ENCODE assay signal across 2 cellular contexts in genomic region chr16:10939649-10940206, GRCh38.
TF ChIP-seq lines count a peak whose summit lies in the region.

No MANE protein-coding gene starts in this region.

TF ChIP-seq in SK-N-SH, 30 proteins besides CTCF, POLR2A, EP300 and RAD21 (continued from another document):
- no peak for TF ChIP-seq SIN3A (IDR thresholded peaks at IDR 0.05; ENCODE audit: borderline replicate concordance, low read depth, low read length)
- no peak for TF ChIP-seq NFIC (IDR thresholded peaks at IDR 0.05; ENCODE audit: borderline replicate concordance)
- no peak for TF ChIP-seq FOXM1 (IDR thresholded peaks at IDR 0.05; ENCODE audit: low read depth)
- TF ChIP-seq, protein P1, sequence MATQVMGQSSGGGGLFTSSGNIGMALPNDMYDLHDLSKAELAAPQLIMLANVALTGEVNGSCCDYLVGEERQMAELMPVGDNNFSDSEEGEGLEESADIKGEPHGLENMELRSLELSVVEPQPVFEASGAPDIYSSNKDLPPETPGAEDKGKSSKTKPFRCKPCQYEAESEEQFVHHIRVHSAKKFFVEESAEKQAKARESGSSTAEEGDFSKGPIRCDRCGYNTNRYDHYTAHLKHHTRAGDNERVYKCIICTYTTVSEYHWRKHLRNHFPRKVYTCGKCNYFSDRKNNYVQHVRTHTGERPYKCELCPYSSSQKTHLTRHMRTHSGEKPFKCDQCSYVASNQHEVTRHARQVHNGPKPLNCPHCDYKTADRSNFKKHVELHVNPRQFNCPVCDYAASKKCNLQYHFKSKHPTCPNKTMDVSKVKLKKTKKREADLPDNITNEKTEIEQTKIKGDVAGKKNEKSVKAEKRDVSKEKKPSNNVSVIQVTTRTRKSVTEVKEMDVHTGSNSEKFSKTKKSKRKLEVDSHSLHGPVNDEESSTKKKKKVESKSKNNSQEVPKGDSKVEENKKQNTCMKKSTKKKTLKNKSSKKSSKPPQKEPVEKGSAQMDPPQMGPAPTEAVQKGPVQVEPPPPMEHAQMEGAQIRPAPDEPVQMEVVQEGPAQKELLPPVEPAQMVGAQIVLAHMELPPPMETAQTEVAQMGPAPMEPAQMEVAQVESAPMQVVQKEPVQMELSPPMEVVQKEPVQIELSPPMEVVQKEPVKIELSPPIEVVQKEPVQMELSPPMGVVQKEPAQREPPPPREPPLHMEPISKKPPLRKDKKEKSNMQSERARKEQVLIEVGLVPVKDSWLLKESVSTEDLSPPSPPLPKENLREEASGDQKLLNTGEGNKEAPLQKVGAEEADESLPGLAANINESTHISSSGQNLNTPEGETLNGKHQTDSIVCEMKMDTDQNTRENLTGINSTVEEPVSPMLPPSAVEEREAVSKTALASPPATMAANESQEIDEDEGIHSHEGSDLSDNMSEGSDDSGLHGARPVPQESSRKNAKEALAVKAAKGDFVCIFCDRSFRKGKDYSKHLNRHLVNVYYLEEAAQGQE (IDR thresholded peaks at IDR 0.05; ENCODE audit: low read depth, low read length), result no peak
- TF ChIP-seq TEAD4 (IDR thresholded peaks at IDR 0.05; ENCODE audit: borderline replicate concordance, insufficient read depth), result no peak
- TF ChIP-seq, protein P2, sequence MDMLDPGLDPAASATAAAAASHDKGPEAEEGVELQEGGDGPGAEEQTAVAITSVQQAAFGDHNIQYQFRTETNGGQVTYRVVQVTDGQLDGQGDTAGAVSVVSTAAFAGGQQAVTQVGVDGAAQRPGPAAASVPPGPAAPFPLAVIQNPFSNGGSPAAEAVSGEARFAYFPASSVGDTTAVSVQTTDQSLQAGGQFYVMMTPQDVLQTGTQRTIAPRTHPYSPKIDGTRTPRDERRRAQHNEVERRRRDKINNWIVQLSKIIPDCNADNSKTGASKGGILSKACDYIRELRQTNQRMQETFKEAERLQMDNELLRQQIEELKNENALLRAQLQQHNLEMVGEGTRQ (IDR thresholded peaks at IDR 0.05; ENCODE audit: borderline replicate concordance, low read depth, low read length), result no peak
- TF ChIP-seq YY1 (IDR thresholded peaks at IDR 0.05; ENCODE audit: low read depth), result no peak
- TF ChIP-seq PBX3 (IDR thresholded peaks at IDR 0.05), result no peak
- no peak for TF ChIP-seq TAF1 (IDR thresholded peaks at IDR 0.05; ENCODE audit: borderline replicate concordance, low read depth, low read length)
- TF ChIP-seq FOSL2 (IDR thresholded peaks at IDR 0.05; ENCODE audit: borderline replicate concordance, low read depth), result no peak
- no peak for TF ChIP-seq RXRA (IDR thresholded peaks at IDR 0.05; ENCODE audit: borderline replicate concordance, low read depth)

TF ChIP-seq in SK-N-SH treated with all-trans-retinoic acid at 6 μM for 48 hours, 23 proteins besides CTCF, POLR2A, EP300 and RAD21 (continued from another document):
- TF ChIP-seq ARNTL (CRISPR knock-in tag; IDR thresholded peaks at IDR 0.05; ENCODE audit: borderline replicate concordance, low read depth) (no peak), PPARA (CRISPR knock-in tag; IDR thresholded peaks at IDR 0.05; ENCODE audit: borderline replicate concordance) (no peak), OSR1 (CRISPR knock-in tag; IDR thresholded peaks at IDR 0.05) (no peak), CREB5 (CRISPR knock-in tag; IDR thresholded peaks at IDR 0.05; ENCODE audit: low read depth) (no peak), ZNF565 (CRISPR knock-in tag; conservative IDR thresholded peaks at IDR 0.05; ENCODE audit: low read depth) (no peak), SNAI2 (CRISPR knock-in tag; IDR thresholded peaks at IDR 0.05) (no peak), ESRRG (CRISPR knock-in tag; IDR thresholded peaks at IDR 0.05) (no peak), ISL1 (CRISPR knock-in tag; IDR thresholded peaks at IDR 0.05) (no peak), GLIS3 (CRISPR knock-in tag; IDR thresholded peaks at IDR 0.05) (no peak)
- TF ChIP-seq, protein P3, sequence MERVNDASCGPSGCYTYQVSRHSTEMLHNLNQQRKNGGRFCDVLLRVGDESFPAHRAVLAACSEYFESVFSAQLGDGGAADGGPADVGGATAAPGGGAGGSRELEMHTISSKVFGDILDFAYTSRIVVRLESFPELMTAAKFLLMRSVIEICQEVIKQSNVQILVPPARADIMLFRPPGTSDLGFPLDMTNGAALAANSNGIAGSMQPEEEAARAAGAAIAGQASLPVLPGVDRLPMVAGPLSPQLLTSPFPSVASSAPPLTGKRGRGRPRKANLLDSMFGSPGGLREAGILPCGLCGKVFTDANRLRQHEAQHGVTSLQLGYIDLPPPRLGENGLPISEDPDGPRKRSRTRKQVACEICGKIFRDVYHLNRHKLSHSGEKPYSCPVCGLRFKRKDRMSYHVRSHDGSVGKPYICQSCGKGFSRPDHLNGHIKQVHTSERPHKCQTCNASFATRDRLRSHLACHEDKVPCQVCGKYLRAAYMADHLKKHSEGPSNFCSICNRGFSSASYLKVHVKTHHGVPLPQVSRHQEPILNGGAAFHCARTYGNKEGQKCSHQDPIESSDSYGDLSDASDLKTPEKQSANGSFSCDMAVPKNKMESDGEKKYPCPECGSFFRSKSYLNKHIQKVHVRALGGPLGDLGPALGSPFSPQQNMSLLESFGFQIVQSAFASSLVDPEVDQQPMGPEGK (CRISPR knock-in tag; IDR thresholded peaks at IDR 0.05; ENCODE audit: borderline replicate concordance), result no peak
- TF ChIP-seq, protein P4, sequence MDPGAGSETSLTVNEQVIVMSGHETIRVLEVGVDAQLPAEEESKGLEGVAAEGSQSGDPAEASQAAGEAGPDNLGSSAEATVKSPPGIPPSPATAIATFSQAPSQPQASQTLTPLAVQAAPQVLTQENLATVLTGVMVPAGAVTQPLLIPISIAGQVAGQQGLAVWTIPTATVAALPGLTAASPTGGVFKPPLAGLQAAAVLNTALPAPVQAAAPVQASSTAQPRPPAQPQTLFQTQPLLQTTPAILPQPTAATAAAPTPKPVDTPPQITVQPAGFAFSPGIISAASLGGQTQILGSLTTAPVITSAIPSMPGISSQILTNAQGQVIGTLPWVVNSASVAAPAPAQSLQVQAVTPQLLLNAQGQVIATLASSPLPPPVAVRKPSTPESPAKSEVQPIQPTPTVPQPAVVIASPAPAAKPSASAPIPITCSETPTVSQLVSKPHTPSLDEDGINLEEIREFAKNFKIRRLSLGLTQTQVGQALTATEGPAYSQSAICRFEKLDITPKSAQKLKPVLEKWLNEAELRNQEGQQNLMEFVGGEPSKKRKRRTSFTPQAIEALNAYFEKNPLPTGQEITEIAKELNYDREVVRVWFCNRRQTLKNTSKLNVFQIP (CRISPR knock-in tag; IDR thresholded peaks at IDR 0.05; ENCODE audit: borderline replicate concordance, low read depth), result no peak
- TF ChIP-seq, protein P5, sequence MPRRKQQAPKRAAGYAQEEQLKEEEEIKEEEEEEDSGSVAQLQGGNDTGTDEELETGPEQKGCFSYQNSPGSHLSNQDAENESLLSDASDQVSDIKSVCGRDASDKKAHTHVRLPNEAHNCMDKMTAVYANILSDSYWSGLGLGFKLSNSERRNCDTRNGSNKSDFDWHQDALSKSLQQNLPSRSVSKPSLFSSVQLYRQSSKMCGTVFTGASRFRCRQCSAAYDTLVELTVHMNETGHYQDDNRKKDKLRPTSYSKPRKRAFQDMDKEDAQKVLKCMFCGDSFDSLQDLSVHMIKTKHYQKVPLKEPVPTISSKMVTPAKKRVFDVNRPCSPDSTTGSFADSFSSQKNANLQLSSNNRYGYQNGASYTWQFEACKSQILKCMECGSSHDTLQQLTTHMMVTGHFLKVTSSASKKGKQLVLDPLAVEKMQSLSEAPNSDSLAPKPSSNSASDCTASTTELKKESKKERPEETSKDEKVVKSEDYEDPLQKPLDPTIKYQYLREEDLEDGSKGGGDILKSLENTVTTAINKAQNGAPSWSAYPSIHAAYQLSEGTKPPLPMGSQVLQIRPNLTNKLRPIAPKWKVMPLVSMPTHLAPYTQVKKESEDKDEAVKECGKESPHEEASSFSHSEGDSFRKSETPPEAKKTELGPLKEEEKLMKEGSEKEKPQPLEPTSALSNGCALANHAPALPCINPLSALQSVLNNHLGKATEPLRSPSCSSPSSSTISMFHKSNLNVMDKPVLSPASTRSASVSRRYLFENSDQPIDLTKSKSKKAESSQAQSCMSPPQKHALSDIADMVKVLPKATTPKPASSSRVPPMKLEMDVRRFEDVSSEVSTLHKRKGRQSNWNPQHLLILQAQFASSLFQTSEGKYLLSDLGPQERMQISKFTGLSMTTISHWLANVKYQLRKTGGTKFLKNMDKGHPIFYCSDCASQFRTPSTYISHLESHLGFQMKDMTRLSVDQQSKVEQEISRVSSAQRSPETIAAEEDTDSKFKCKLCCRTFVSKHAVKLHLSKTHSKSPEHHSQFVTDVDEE (CRISPR knock-in tag; IDR thresholded peaks at IDR 0.05), result no peak
